Comparison of ENCODE assay signal across 13 cellular contexts in genomic region chr20:18139832-18140231, GRCh38.
A peak's percentile ranks its signal among the peaks of the same experiment; 100 is the strongest.
DNase-seq lines count a peak whose midpoint lies in the region; ATAC-seq and TF ChIP-seq lines count a peak whose summit lies in the region.
"Had no signal": no experiment of that assay in that cellular context is flagged by ENCODE, and none has a peak within 500 bp of the region (broad histone marks: within the 10 kb centered on the region; RNA-seq: fewer than 3 reads in every experiment).

No MANE protein-coding gene starts in this region.

- H3K4me1 ChIP-seq in duodenal mucosa (ENCODE audit: control insufficient read depth in 1 of 2, insufficient read depth in 2 of 2, low read length in 2 of 2), result peaks cover 24 to 31% of the 10 kb centered on the region in 2 donors

- no peaks in the 10 kb centered on the region for H3K27me3 Mint-ChIP-seq in activated T-cell treated with anti-CD3 and anti-CD28 coated beads, Interleukin-2, amount 50 U/mL, for 24 hours

- H3K4me3 ChIP-seq in NB4 (ENCODE audit: low read depth, low read length) (peak overlapping the region; percentile 30), duodenal mucosa (ENCODE audit: low read depth in 1 of 2, low read length in 2 of 2) (peak overlapping the region; percentile 83 to 98)

- peaks cover 7 to 13% of the 10 kb centered on the region in 2 donors for H3K36me3 ChIP-seq in duodenal mucosa (ENCODE audit: control insufficient read depth in 1 of 2, insufficient read depth in 2 of 2, low read length in 2 of 2)

- TF ChIP-seq POLR2A in NB4 (IDR thresholded peaks at IDR 0.05; ENCODE audit: extremely low read depth, insufficient read length), result no peak

- no peak for TF ChIP-seq CTCF in NB4 (IDR thresholded peaks at IDR 0.05; ENCODE audit: low read depth, low read length)

- no peak for ATAC-seq in stimulated activated effector memory CD8-positive, alpha-beta T cell treated with anti-CD3 and anti-CD28 coated beads, Interleukin-12 subunit alpha, Interleukin-12 subunit beta, amount 100 ng/mL, for 72 hours
- ATAC-seq in GM19328 (IDR thresholded peaks at IDR 0.05; ENCODE audit: unreplicated experiment) (no peak), HG02970 (IDR thresholded peaks at IDR 0.05; ENCODE audit: low FRiP score, unreplicated experiment) (no peak)
- ATAC-seq: left cardiac atrium had no signal

- H3K9me3 ChIP-seq in duodenal mucosa (ENCODE audit: control insufficient read depth in 1 of 2, low read length in 2 of 2), result no peaks in the 10 kb centered on the region

- peak overlapping the region; percentile 34 for H3K27ac Mint-ChIP-seq in activated T-cell treated with anti-CD3 and anti-CD28 coated beads, Interleukin-2, amount 50 U/mL, for 24 hours
- H3K27ac Mint-ChIP-seq in stimulated activated effector memory CD8-positive, alpha-beta T cell treated with anti-CD3 and anti-CD28 coated beads, Interleukin-12 subunit alpha, Interleukin-12 subunit beta, amount 100 ng/mL, for 72 hours, result peak overlapping the region; percentile 94

- H3K9ac ChIP-seq in duodenal mucosa (ENCODE audit: low read depth in 1 of 2, low read length in 2 of 2), result peak overlapping the region in 1 of 2 donors; percentile 82

- H3K36me3 Mint-ChIP-seq in activated T-cell treated with anti-CD3 and anti-CD28 coated beads, Interleukin-2, amount 50 U/mL, for 24 hours (ENCODE audit: low read depth), result peaks cover 49% of the 10 kb centered on the region
- H3K36me3 Mint-ChIP-seq in stimulated activated effector memory CD8-positive, alpha-beta T cell treated with anti-CD3 and anti-CD28 coated beads, Interleukin-12 subunit alpha, Interleukin-12 subunit beta, amount 100 ng/mL, for 72 hours, result peaks cover 44% of the 10 kb centered on the region

- no peaks in the 10 kb centered on the region for H3K9me3 Mint-ChIP-seq in activated T-cell treated with anti-CD3 and anti-CD28 coated beads, Interleukin-2, amount 50 U/mL, for 24 hours
- H3K9me3 Mint-ChIP-seq in stimulated activated effector memory CD8-positive, alpha-beta T cell treated with anti-CD3 and anti-CD28 coated beads, Interleukin-12 subunit alpha, Interleukin-12 subunit beta, amount 100 ng/mL, for 72 hours, result no peaks in the 10 kb centered on the region

- H3K4me1 Mint-ChIP-seq in activated T-cell treated with anti-CD3 and anti-CD28 coated beads, Interleukin-2, amount 50 U/mL, for 24 hours (ENCODE audit: low read depth), result peaks cover 42% of the 10 kb centered on the region
- peaks cover 18% of the 10 kb centered on the region for H3K4me1 Mint-ChIP-seq in stimulated activated effector memory CD8-positive, alpha-beta T cell treated with anti-CD3 and anti-CD28 coated beads, Interleukin-12 subunit alpha, Interleukin-12 subunit beta, amount 100 ng/mL, for 72 hours

- no peak for DNase-seq in activated T-cell treated with anti-CD3 and anti-CD28 coated beads, Interleukin-2, amount 50 U/mL, for 24 hours
- DNase-seq in activated T-cell treated with anti-CD3 and anti-CD28 coated beads for 4 hours (no peak), NB4 (ENCODE audit: low read depth) (no peak), NCI-H1436 treated with DMSO at 0.1 percent for 48 hours (lab: John Stamatoyannopoulos, UW) (no peak)
- no peak for DNase-seq in stimulated activated effector memory CD8-positive, alpha-beta T cell treated with anti-CD3 and anti-CD28 coated beads, Interleukin-12 subunit alpha, Interleukin-12 subunit beta, amount 100 ng/mL, for 72 hours (ENCODE audit: low spot score in 2 of 2)
- DNase-seq: DMS53, left cardiac atrium, NCI-H1105, NCI-H510A, occipital lobe had no signal

- peak overlapping the region; percentile 89 for H3K4me3 Mint-ChIP-seq in activated T-cell treated with anti-CD3 and anti-CD28 coated beads, Interleukin-2, amount 50 U/mL, for 24 hours
- H3K4me3 Mint-ChIP-seq in stimulated activated effector memory CD8-positive, alpha-beta T cell treated with anti-CD3 and anti-CD28 coated beads, Interleukin-12 subunit alpha, Interleukin-12 subunit beta, amount 100 ng/mL, for 72 hours, result peak overlapping the region; percentile 67

- H3K27me3 ChIP-seq in duodenal mucosa (ENCODE audit: control insufficient read depth in 1 of 2, insufficient read depth in 2 of 2, low read length in 2 of 2), result no peaks in the 10 kb centered on the region

- no peak overlapping the region for H3K27ac ChIP-seq in duodenal mucosa (ENCODE audit: low read depth, low read length)
